In genomic region chr7:34991938-34992840, GRCh38 we compare ENCODE assay signal across 9 cellular contexts. TPM values are rescaled to one million over a fixed set of nuclear protein-coding genes. Genes with fewer than 3 reads are reported as not detected.
DNase-seq lines count a peak whose midpoint lies in the region; ATAC-seq, FAIRE-seq and TF ChIP-seq lines count a peak whose summit lies in the region.
"Had no signal": no experiment of that assay in that cellular context is flagged by ENCODE, and none has a peak within 500 bp of the region (broad histone marks: within the 10 kb centered on the region; RNA-seq: fewer than 3 reads in every experiment).

No MANE protein-coding gene starts in this region.

- in situ Hi-C loops in astrocyte of the spinal cord (cut with HindIII; ENCODE audit: low sequenced_read_pairs) (no loop called here), gastrocnemius medialis (cut with MboI; ENCODE audit: low sequenced_read_pairs in 4 of 4) (no loop called here)

- peak overlapping the region in 2 of 4 donors; percentile 5 to 28 for H3K27ac ChIP-seq in gastrocnemius medialis
- peak overlapping the region in 1 of 2 donors; percentile 14 for H3K27ac ChIP-seq in kidney (ENCODE audit: low read depth in 2 of 2, low read length in 2 of 2)

- peak; percentile 78 for ATAC-seq in GM18502 (IDR thresholded peaks at IDR 0.05; ENCODE audit: poor library complexity, unreplicated experiment)
- ATAC-seq in HG02571 (IDR thresholded peaks at IDR 0.05; ENCODE audit: unreplicated experiment), result peak; percentile 84
- no peak for ATAC-seq in gastrocnemius medialis

- no peak for TF ChIP-seq POLR2A in gastrocnemius medialis (IDR thresholded peaks at IDR 0.05)

- H3K4me3 ChIP-seq in astrocyte of the spinal cord (ENCODE audit: low read depth, low read length), result peak overlapping the region; percentile 4
- no peak overlapping the region for H3K4me3 ChIP-seq in gastrocnemius medialis
- H3K4me3 ChIP-seq in kidney (ENCODE audit: low read length in 2 of 2), result no peak overlapping the region

- DNase-seq in RCC 7860 (ENCODE audit: low spot score) (peak; percentile 85), astrocyte of the spinal cord (ENCODE audit: low read depth, low spot score) (peak; percentile 60), GOT3 (lab: John Stamatoyannopoulos, UW) (no peak), gastrocnemius medialis (no peak), kidney (no peak)
- DNase-seq in stimulated activated CD4-positive, alpha-beta T cell treated with anti-CD3 and anti-CD28 coated beads, Interleukin-15, amount 100 ng/mL, for 24 hours, result peak; percentile 66
- DNase-seq: naive B cell had no signal

- H3K9me3 ChIP-seq in gastrocnemius medialis (no peaks in the 10 kb centered on the region), kidney (ENCODE audit: control insufficient read depth in 1 of 2, low read length in 2 of 2) (no peaks in the 10 kb centered on the region)

- H3K36me3 ChIP-seq in gastrocnemius medialis (no peaks in the 10 kb centered on the region), kidney (ENCODE audit: control insufficient read depth in 1 of 2, insufficient read depth in 2 of 2, low read length in 2 of 2) (no peaks in the 10 kb centered on the region)

- no peaks in the 10 kb centered on the region for H3K27me3 ChIP-seq in gastrocnemius medialis

- H3K4me1 ChIP-seq in gastrocnemius medialis, result no peaks in the 10 kb centered on the region
- H3K4me1 ChIP-seq in kidney (ENCODE audit: control insufficient read depth in 1 of 2, insufficient read depth in 1 of 2, low read depth in 1 of 2, low read length in 2 of 2), result no peaks in the 10 kb centered on the region

- TF ChIP-seq CTCF in astrocyte of the spinal cord (IDR thresholded peaks at IDR 0.05; ENCODE audit: low read depth, low read length), result no peak
- no peak for TF ChIP-seq CTCF in gastrocnemius medialis (IDR thresholded peaks at IDR 0.05 in 4 of 5, conservative IDR thresholded peaks at IDR 0.05 in 1 of 5)
- TF ChIP-seq CTCF in kidney (IDR thresholded peaks at IDR 0.05; ENCODE audit: borderline replicate concordance, extremely low read depth, insufficient read depth), result no peak

- intact Hi-C loops in gastrocnemius medialis (cut with DNase I; ENCODE audit: low total_unique reads) (no loop called here), kidney (cut with DNase I) (no loop called here)

- no peak overlapping the region for H3K9ac ChIP-seq in kidney (ENCODE audit: low read length in 2 of 2)

- FAIRE-seq in RCC 7860 (lab: Jason Lieb, UNC) (peak; percentile 95), kidney (lab: Jason Lieb, UNC) (no peak)

RNA-seq across cellular contexts. Expression of gene DPY19L1, which starts 45.1 kb away (rescaled TPM):
- total RNA-seq in gastrocnemius medialis (1 to 10 TPM; 3.5 to 7.8 (median 5.0) TPM), kidney (32.4 TPM)
- polyA plus RNA-seq in kidney (ENCODE audit: insufficient read depth, low read depth, low replicate concordance), result 5.0 TPM

Comparison
In these comparisons a context has a peak if more than half of its experiments do, and no peak if none do; other contexts are left out.
1. ATAC-seq: peak in GM18502 (single experiment) and HG02571 (single experiment); none in gastrocnemius medialis (0 of 2).
2. DNase-seq: peak in RCC 7860 (single experiment), astrocyte of the spinal cord (single experiment) and stimulated activated CD4-positive, alpha-beta T cell treated with anti-CD3 and anti-CD28 coated beads, Interleukin-15, amount 100 ng/mL, for 24 hours (single experiment); none in GOT3 (single experiment), gastrocnemius medialis (0 of 2) and kidney (single experiment).